Comparison of ENCODE assay signal across 17 cellular contexts in genomic region chr7:157427811-157428553, GRCh38.
DNase-seq lines count a peak whose midpoint lies in the region; FAIRE-seq and TF ChIP-seq lines count a peak whose summit lies in the region.
"Had no signal": no experiment of that assay in that cellular context is flagged by ENCODE, and none has a peak within 500 bp of the region (broad histone marks: within the 10 kb centered on the region; RNA-seq: fewer than 3 reads in every experiment).

No MANE protein-coding gene starts in this region.

- H3K14ac ChIP-seq in mesenchymal stem cell (ENCODE audit: low read length in 2 of 2) = no peak overlapping the region

- no peak overlapping the region for H4K8ac ChIP-seq in mesenchymal stem cell (ENCODE audit: low read length)

- intact Hi-C loops in OCI-LY7 (cut with micrococcal nuclease; ENCODE audit: unreplicated experiment) = no loop called here

- BruUV-seq in OCI-LY7 (replicated peaks; lab: Mats Ljungman, UMichigan) = no TSS peak

- peak; percentile 13 for DNase-seq in activated CD8-positive, alpha-beta memory T cell treated with anti-CD3 and anti-CD28 coated beads, Interleukin-2, amount 50 U/mL, for 4 hours
- no peak for DNase-seq in activated CD8-positive, alpha-beta memory T cell treated with anti-CD3 and anti-CD28 coated beads, Interleukin-2, amount 50 U/mL, for 48 hours
- DNase-seq in endodermal cell (peak; percentile 43), neural progenitor cell (ENCODE audit: low spot score) (no peak), frontal cortex (ENCODE audit: low spot score in 2 of 2) (no peak), OCI-LY7 (ENCODE audit: low spot score) (no peak), mesenchymal stem cell (no peak)
- DNase-seq: H7, MV-4-11, NCI-H1436, NCI-H2081, NCI-H510A treated with DMSO at 0.1 percent for 48 hours had no signal

- H3K4me3 Mint-ChIP-seq in endodermal cell (no peak overlapping the region), neural progenitor cell (no peak overlapping the region)

- POLR2A ChIA-PET in OCI-LY7 (lab: Charles Lee) = no interaction called here

- no peaks in the 10 kb centered on the region for H3K79me2 ChIP-seq in neural progenitor cell (ENCODE audit: low read depth)
- no peaks in the 10 kb centered on the region for H3K79me2 ChIP-seq in OCI-LY7 (ENCODE audit: insufficient read depth, low read depth, low read length)

- H2BK15ac ChIP-seq in mesenchymal stem cell (ENCODE audit: low read depth, poor library complexity, severe bottlenecking) = no peak overlapping the region

- H3K4me3 ChIP-seq in BLaER1 = no peak overlapping the region
- no peak overlapping the region for H3K4me3 ChIP-seq in endodermal cell (ENCODE audit: low read length)
- no peak overlapping the region for H3K4me3 ChIP-seq in neural progenitor cell
- H3K4me3 ChIP-seq in OCI-LY7 (ENCODE audit: low read depth, low read length, poor library complexity, severe bottlenecking) = no peak overlapping the region
- H3K4me3 ChIP-seq in mesenchymal stem cell (ENCODE audit: insufficient read depth in 1 of 2, low read depth in 1 of 2, low read length in 2 of 2) = no peak overlapping the region

- TF ChIP-seq CTCF in endodermal cell (conservative IDR thresholded peaks at IDR 0.05) = no peak
- no peak for TF ChIP-seq CTCF in neural progenitor cell (IDR thresholded peaks at IDR 0.05)
- TF ChIP-seq CTCF in OCI-LY7 (conservative IDR thresholded peaks at IDR 0.05; ENCODE audit: low read length) = no peak

- H2BK120ac ChIP-seq in mesenchymal stem cell (ENCODE audit: low read depth, low read length) = no peak overlapping the region

- WGBS in endodermal cell (ENCODE audit: insufficient coverage in 1 of 2, insufficient read length in 1 of 2), 2 experiments = 92 to 100% methylated on average over 3 to 23 of the region's 23 CpGs
- WGBS in mesenchymal stem cell = 96% methylated on average over 23 of the region's 23 CpGs

- no peaks in the 10 kb centered on the region for H3K9me2 ChIP-seq in OCI-LY7 (ENCODE audit: insufficient read depth, low read length)

- H3K27ac ChIP-seq in BLaER1 = peak overlapping the region; percentile 4; the same call in 1 of the 2 replicates
- no peak overlapping the region for H3K27ac ChIP-seq in endodermal cell (ENCODE audit: low read depth, low read length)
- no peak overlapping the region for H3K27ac ChIP-seq in neural progenitor cell
- no peak overlapping the region for H3K27ac ChIP-seq in OCI-LY7 (ENCODE audit: low read depth, low read length, poor library complexity, severe bottlenecking)
- H3K27ac ChIP-seq in mesenchymal stem cell (ENCODE audit: low read length, poor library complexity, severe bottlenecking) = no peak overlapping the region

- H4K20me1 ChIP-seq in BLaER1 = 0 out of 2 replicates have a peak, but pooled peaks cover 6% of the 10 kb centered on the region
- no peaks in the 10 kb centered on the region for H4K20me1 ChIP-seq in neural progenitor cell (ENCODE audit: low read depth)
- no peaks in the 10 kb centered on the region for H4K20me1 ChIP-seq in OCI-LY7 (ENCODE audit: insufficient read depth, low read length)

- H3K9me3 ChIP-seq in BLaER1 = no peaks in the 10 kb centered on the region
- no peaks in the 10 kb centered on the region for H3K9me3 ChIP-seq in endodermal cell (ENCODE audit: control insufficient read depth, low read length)
- no peaks in the 10 kb centered on the region for H3K9me3 ChIP-seq in neural progenitor cell (ENCODE audit: low read depth)
- H3K9me3 ChIP-seq in OCI-LY7 (ENCODE audit: low read length) = no peaks in the 10 kb centered on the region
- H3K9me3 ChIP-seq in mesenchymal stem cell (ENCODE audit: control insufficient read depth, low read length) = no peaks in the 10 kb centered on the region
- H3K9me3 ChIP-seq: Caco-2 had no signal

- H2AFZ ChIP-seq in neural progenitor cell (replicated peaks) (no peak overlapping the region), OCI-LY7 (ENCODE audit: low read length) (no peak overlapping the region), mesenchymal stem cell (ENCODE audit: low read depth, low read length) (no peak overlapping the region)

- H3K36me3 Mint-ChIP-seq in endodermal cell (ENCODE audit: low read depth) (no peaks in the 10 kb centered on the region), neural progenitor cell (no peaks in the 10 kb centered on the region)

- no peak overlapping the region for H2BK12ac ChIP-seq in mesenchymal stem cell (ENCODE audit: low read length in 2 of 2)

- H3K27me3 ChIP-seq in BLaER1 = no peaks in the 10 kb centered on the region
- no peaks in the 10 kb centered on the region for H3K27me3 ChIP-seq in endodermal cell (ENCODE audit: control insufficient read depth, insufficient read depth, low read length, poor library complexity, severe bottlenecking)
- H3K27me3 ChIP-seq in neural progenitor cell = no peaks in the 10 kb centered on the region
- peaks cover 0 to 14% of the 10 kb centered on the region in 2 experiments for H3K27me3 ChIP-seq in mesenchymal stem cell (ENCODE audit: control insufficient read depth in 1 of 2, insufficient read depth in 1 of 2, low read length in 2 of 2)

- H3K9me3 Mint-ChIP-seq in endodermal cell = no peaks in the 10 kb centered on the region
- H3K9me3 Mint-ChIP-seq in neural progenitor cell = no peaks in the 10 kb centered on the region
- H3K9me3 Mint-ChIP-seq: IgD-negative memory B cell had no signal

- no peaks in the 10 kb centered on the region for H3F3A ChIP-seq in neural progenitor cell (ENCODE audit: low read depth)

- no peak overlapping the region for H2BK5ac ChIP-seq in mesenchymal stem cell (ENCODE audit: low read depth, low read length, poor library complexity, severe bottlenecking)

- H3K79me1 ChIP-seq in mesenchymal stem cell (replicated peaks; ENCODE audit: low read length, poor library complexity, severe bottlenecking) = no peaks in the 10 kb centered on the region

- no peak overlapping the region for H2AK5ac ChIP-seq in mesenchymal stem cell (ENCODE audit: low read length, severe bottlenecking)

- FAIRE-seq in frontal cortex (lab: Jason Lieb, UNC) = no peak
- FAIRE-seq: A204.1, RCC 7860 had no signal

- H3K27me3 Mint-ChIP-seq in endodermal cell (ENCODE audit: insufficient read depth) = no peaks in the 10 kb centered on the region
- peaks cover 8% of the 10 kb centered on the region for H3K27me3 Mint-ChIP-seq in neural progenitor cell (ENCODE audit: insufficient read depth, low read depth)
- H3K27me3 Mint-ChIP-seq: IgD-negative memory B cell had no signal

- H3K18ac ChIP-seq in mesenchymal stem cell (ENCODE audit: low read depth in 1 of 2, low read length in 2 of 2) = no peak overlapping the region

- H3K4me1 ChIP-seq in BLaER1 (peaks cover 59% of the 10 kb centered on the region), endodermal cell (ENCODE audit: control insufficient read depth, insufficient read depth, low read length) (no peaks in the 10 kb centered on the region), neural progenitor cell (peaks cover 5% of the 10 kb centered on the region), OCI-LY7 (ENCODE audit: insufficient read depth, low read length, poor library complexity, severe bottlenecking) (no peaks in the 10 kb centered on the region), mesenchymal stem cell (ENCODE audit: control insufficient read depth, insufficient read depth, low read depth, low read length) (peaks cover 14% of the 10 kb centered on the region)
- H3K4me1 ChIP-seq: Caco-2 had no signal

- H3K36me3 ChIP-seq in BLaER1 = no peaks in the 10 kb centered on the region
- H3K36me3 ChIP-seq in endodermal cell (ENCODE audit: control insufficient read depth, insufficient read depth, low read length) = no peaks in the 10 kb centered on the region
- H3K36me3 ChIP-seq in neural progenitor cell = no peaks in the 10 kb centered on the region
- no peaks in the 10 kb centered on the region for H3K36me3 ChIP-seq in OCI-LY7 (ENCODE audit: insufficient read depth, low read length)
- H3K36me3 ChIP-seq in mesenchymal stem cell (ENCODE audit: control insufficient read depth in 1 of 2, insufficient read depth in 2 of 2, low read depth in 1 of 2, low read length in 2 of 2) = peaks cover 0 to 22% of the 10 kb centered on the region in 2 experiments

- H3K4me2 ChIP-seq in BLaER1 = peak overlapping the region; percentile 82
- H3K4me2 ChIP-seq in neural progenitor cell = no peak overlapping the region
- H3K4me2 ChIP-seq in OCI-LY7 (ENCODE audit: low read length) = no peak overlapping the region
- H3K4me2 ChIP-seq in mesenchymal stem cell (ENCODE audit: low read length, poor library complexity, severe bottlenecking) = no peak overlapping the region

- peaks cover 5% of the 10 kb centered on the region for H3K4me1 Mint-ChIP-seq in endodermal cell
- H3K4me1 Mint-ChIP-seq in neural progenitor cell = peaks cover 18% of the 10 kb centered on the region

- CTCF ChIA-PET in OCI-LY7 (lab: Charles Lee; ENCODE audit: unreplicated experiment) = no interaction called here

- no peak overlapping the region for H3K9ac ChIP-seq in BLaER1
- no peak overlapping the region for H3K9ac ChIP-seq in endodermal cell (ENCODE audit: extremely low read depth, low read length, poor library complexity, severe bottlenecking)
- H3K9ac ChIP-seq in neural progenitor cell = no peak overlapping the region
- H3K9ac ChIP-seq in mesenchymal stem cell (ENCODE audit: low read length) = no peak overlapping the region

- H3K27ac Mint-ChIP-seq in endodermal cell (no peak overlapping the region), neural progenitor cell (peak overlapping the region; percentile 53)
- H3K27ac Mint-ChIP-seq: IgD-negative memory B cell had no signal

- no peak overlapping the region for H3K4ac ChIP-seq in mesenchymal stem cell (ENCODE audit: low read depth in 1 of 2, low read length in 2 of 2)

- H4K91ac ChIP-seq in mesenchymal stem cell (ENCODE audit: low read length) = no peak overlapping the region

- H3K23ac ChIP-seq in mesenchymal stem cell (ENCODE audit: low read length in 2 of 2) = no peak overlapping the region

Comparison
In these comparisons a context has a peak if more than half of its experiments do, and no peak if none do; other contexts are left out.
1. DNase-seq: peak in activated CD8-positive, alpha-beta memory T cell treated with anti-CD3 and anti-CD28 coated beads, Interleukin-2, amount 50 U/mL, for 4 hours (single experiment) and endodermal cell (single experiment); none in activated CD8-positive, alpha-beta memory T cell treated with anti-CD3 and anti-CD28 coated beads, Interleukin-2, amount 50 U/mL, for 48 hours (single experiment), neural progenitor cell (single experiment), frontal cortex (0 of 2), OCI-LY7 (single experiment) and mesenchymal stem cell (single experiment).